Comparison of ENCODE assay signal across 1 cellular context in genomic region chr1:231431665-231432415, GRCh38.
A peak's percentile ranks its signal among the peaks of the same experiment; 100 is the strongest.
TF ChIP-seq lines count a peak whose summit lies in the region.

No MANE protein-coding gene starts in this region.

TF ChIP-seq in HepG2, 621 proteins besides CTCF, POLR2A, EP300 and RAD21 (continued from another document and continues in another):
- TF ChIP-seq, protein P1, sequence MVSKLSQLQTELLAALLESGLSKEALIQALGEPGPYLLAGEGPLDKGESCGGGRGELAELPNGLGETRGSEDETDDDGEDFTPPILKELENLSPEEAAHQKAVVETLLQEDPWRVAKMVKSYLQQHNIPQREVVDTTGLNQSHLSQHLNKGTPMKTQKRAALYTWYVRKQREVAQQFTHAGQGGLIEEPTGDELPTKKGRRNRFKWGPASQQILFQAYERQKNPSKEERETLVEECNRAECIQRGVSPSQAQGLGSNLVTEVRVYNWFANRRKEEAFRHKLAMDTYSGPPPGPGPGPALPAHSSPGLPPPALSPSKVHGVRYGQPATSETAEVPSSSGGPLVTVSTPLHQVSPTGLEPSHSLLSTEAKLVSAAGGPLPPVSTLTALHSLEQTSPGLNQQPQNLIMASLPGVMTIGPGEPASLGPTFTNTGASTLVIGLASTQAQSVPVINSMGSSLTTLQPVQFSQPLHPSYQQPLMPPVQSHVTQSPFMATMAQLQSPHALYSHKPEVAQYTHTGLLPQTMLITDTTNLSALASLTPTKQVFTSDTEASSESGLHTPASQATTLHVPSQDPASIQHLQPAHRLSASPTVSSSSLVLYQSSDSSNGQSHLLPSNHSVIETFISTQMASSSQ (IDR thresholded peaks at IDR 0.05; ENCODE audit: low read depth) = no peak
- TF ChIP-seq, protein P1 (CRISPR knock-in tag; IDR thresholded peaks at IDR 0.05; ENCODE audit: borderline replicate concordance) = no peak
- TF ChIP-seq PHF5A (CRISPR knock-in tag; IDR thresholded peaks at IDR 0.05; ENCODE audit: low read depth, unreplicated experiment) (no peak), FOXA1 (IDR thresholded peaks at IDR 0.05) (no peak), FOXA1 (CRISPR knock-in tag; IDR thresholded peaks at IDR 0.05) (0 out of 2 replicates have a peak, but pooled peaks have one; percentile 16), ZNF121 (CRISPR knock-in tag; IDR thresholded peaks at IDR 0.05) (no peak), CAMTA2 (CRISPR knock-in tag; IDR thresholded peaks at IDR 0.05; ENCODE audit: borderline replicate concordance) (no peak), ZNF572 (CRISPR knock-in tag; IDR thresholded peaks at IDR 0.05) (no peak), ZNF589 (CRISPR knock-in tag; conservative IDR thresholded peaks at IDR 0.05) (no peak), GABPB1 (CRISPR knock-in tag; IDR thresholded peaks at IDR 0.05) (no peak), ZBTB20 (CRISPR knock-in tag; IDR thresholded peaks at IDR 0.05; ENCODE audit: borderline replicate concordance, low read depth) (no peak), IRX3 (CRISPR knock-in tag; IDR thresholded peaks at IDR 0.05; ENCODE audit: borderline replicate concordance, low read depth) (no peak), ZNF180 (CRISPR knock-in tag; IDR thresholded peaks at IDR 0.05; ENCODE audit: borderline replicate concordance, low read depth) (no peak), ZC3H4 (CRISPR knock-in tag; IDR thresholded peaks at IDR 0.05; ENCODE audit: borderline replicate concordance) (no peak), POLR2AphosphoS5 (IDR thresholded peaks at IDR 0.05; ENCODE audit: low read depth, low read length) (no peak), ZSCAN30 (CRISPR knock-in tag; IDR thresholded peaks at IDR 0.05) (no peak), NFATC3 (CRISPR knock-in tag; IDR thresholded peaks at IDR 0.05) (no peak), ZBTB8A (CRISPR knock-in tag; IDR thresholded peaks at IDR 0.05; ENCODE audit: borderline replicate concordance, low read depth) (no peak), MIXL1 (CRISPR knock-in tag; IDR thresholded peaks at IDR 0.05) (0 out of 2 replicates have a peak, but pooled peaks have one; percentile 5), MED13 (CRISPR knock-in tag; IDR thresholded peaks at IDR 0.05) (no peak), ZSCAN12 (CRISPR knock-in tag; IDR thresholded peaks at IDR 0.05) (no peak), SMAD3 (CRISPR knock-in tag; IDR thresholded peaks at IDR 0.05) (no peak), BORCS8-MEF2B (CRISPR knock-in tag; IDR thresholded peaks at IDR 0.05) (no peak), ZNF333 (CRISPR knock-in tag; IDR thresholded peaks at IDR 0.05; ENCODE audit: borderline replicate concordance) (no peak), MBD4 (IDR thresholded peaks at IDR 0.05; ENCODE audit: borderline replicate concordance, low read length) (no peak), NFE2 (CRISPR knock-in tag; IDR thresholded peaks at IDR 0.05) (no peak), KDM1A (CRISPR knock-in tag; IDR thresholded peaks at IDR 0.05) (no peak), PLRG1 (conservative IDR thresholded peaks at IDR 0.05) (no peak), FOXJ3 (CRISPR knock-in tag; IDR thresholded peaks at IDR 0.05; ENCODE audit: borderline replicate concordance) (no peak), ZNF619 (CRISPR knock-in tag; IDR thresholded peaks at IDR 0.05) (no peak), ZNF749 (CRISPR knock-in tag; IDR thresholded peaks at IDR 0.05; ENCODE audit: borderline replicate concordance) (no peak), EEA1 (CRISPR knock-in tag; IDR thresholded peaks at IDR 0.05; ENCODE audit: borderline replicate concordance) (no peak), NFE2L2 (IDR thresholded peaks at IDR 0.05; ENCODE audit: low read length) (no peak), ZNF770 (CRISPR knock-in tag; IDR thresholded peaks at IDR 0.05) (no peak), SOX5 (CRISPR knock-in tag; IDR thresholded peaks at IDR 0.05; ENCODE audit: borderline replicate concordance) (no peak)
- TF ChIP-seq, protein P2, sequence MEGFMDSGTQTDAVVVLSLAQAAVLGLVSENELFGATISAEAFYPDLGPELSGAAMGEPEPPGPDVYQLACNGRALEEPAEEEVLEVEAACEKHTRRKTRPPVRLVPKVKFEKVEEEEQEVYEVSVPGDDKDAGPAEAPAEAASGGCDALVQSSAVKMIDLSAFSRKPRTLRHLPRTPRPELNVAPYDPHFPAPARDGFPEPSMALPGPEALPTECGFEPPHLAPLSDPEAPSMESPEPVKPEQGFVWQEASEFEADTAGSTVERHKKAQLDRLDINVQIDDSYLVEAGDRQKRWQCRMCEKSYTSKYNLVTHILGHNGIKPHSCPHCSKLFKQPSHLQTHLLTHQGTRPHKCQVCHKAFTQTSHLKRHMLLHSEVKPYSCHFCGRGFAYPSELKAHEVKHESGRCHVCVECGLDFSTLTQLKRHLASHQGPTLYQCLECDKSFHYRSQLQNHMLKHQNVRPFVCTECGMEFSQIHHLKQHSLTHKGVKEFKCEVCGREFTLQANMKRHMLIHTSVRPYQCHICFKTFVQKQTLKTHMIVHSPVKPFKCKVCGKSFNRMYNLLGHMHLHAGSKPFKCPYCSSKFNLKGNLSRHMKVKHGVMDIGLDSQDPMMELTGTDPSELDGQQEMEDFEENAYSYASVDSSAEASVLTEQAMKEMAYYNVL (CRISPR knock-in tag; IDR thresholded peaks at IDR 0.05; ENCODE audit: borderline replicate concordance) = no peak
- TF ChIP-seq, protein P3, sequence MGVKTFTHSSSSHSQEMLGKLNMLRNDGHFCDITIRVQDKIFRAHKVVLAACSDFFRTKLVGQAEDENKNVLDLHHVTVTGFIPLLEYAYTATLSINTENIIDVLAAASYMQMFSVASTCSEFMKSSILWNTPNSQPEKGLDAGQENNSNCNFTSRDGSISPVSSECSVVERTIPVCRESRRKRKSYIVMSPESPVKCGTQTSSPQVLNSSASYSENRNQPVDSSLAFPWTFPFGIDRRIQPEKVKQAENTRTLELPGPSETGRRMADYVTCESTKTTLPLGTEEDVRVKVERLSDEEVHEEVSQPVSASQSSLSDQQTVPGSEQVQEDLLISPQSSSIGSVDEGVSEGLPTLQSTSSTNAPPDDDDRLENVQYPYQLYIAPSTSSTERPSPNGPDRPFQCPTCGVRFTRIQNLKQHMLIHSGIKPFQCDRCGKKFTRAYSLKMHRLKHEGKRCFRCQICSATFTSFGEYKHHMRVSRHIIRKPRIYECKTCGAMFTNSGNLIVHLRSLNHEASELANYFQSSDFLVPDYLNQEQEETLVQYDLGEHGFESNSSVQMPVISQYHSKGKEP (CRISPR knock-in tag; IDR thresholded peaks at IDR 0.05) = no peak
- TF ChIP-seq, protein P4, sequence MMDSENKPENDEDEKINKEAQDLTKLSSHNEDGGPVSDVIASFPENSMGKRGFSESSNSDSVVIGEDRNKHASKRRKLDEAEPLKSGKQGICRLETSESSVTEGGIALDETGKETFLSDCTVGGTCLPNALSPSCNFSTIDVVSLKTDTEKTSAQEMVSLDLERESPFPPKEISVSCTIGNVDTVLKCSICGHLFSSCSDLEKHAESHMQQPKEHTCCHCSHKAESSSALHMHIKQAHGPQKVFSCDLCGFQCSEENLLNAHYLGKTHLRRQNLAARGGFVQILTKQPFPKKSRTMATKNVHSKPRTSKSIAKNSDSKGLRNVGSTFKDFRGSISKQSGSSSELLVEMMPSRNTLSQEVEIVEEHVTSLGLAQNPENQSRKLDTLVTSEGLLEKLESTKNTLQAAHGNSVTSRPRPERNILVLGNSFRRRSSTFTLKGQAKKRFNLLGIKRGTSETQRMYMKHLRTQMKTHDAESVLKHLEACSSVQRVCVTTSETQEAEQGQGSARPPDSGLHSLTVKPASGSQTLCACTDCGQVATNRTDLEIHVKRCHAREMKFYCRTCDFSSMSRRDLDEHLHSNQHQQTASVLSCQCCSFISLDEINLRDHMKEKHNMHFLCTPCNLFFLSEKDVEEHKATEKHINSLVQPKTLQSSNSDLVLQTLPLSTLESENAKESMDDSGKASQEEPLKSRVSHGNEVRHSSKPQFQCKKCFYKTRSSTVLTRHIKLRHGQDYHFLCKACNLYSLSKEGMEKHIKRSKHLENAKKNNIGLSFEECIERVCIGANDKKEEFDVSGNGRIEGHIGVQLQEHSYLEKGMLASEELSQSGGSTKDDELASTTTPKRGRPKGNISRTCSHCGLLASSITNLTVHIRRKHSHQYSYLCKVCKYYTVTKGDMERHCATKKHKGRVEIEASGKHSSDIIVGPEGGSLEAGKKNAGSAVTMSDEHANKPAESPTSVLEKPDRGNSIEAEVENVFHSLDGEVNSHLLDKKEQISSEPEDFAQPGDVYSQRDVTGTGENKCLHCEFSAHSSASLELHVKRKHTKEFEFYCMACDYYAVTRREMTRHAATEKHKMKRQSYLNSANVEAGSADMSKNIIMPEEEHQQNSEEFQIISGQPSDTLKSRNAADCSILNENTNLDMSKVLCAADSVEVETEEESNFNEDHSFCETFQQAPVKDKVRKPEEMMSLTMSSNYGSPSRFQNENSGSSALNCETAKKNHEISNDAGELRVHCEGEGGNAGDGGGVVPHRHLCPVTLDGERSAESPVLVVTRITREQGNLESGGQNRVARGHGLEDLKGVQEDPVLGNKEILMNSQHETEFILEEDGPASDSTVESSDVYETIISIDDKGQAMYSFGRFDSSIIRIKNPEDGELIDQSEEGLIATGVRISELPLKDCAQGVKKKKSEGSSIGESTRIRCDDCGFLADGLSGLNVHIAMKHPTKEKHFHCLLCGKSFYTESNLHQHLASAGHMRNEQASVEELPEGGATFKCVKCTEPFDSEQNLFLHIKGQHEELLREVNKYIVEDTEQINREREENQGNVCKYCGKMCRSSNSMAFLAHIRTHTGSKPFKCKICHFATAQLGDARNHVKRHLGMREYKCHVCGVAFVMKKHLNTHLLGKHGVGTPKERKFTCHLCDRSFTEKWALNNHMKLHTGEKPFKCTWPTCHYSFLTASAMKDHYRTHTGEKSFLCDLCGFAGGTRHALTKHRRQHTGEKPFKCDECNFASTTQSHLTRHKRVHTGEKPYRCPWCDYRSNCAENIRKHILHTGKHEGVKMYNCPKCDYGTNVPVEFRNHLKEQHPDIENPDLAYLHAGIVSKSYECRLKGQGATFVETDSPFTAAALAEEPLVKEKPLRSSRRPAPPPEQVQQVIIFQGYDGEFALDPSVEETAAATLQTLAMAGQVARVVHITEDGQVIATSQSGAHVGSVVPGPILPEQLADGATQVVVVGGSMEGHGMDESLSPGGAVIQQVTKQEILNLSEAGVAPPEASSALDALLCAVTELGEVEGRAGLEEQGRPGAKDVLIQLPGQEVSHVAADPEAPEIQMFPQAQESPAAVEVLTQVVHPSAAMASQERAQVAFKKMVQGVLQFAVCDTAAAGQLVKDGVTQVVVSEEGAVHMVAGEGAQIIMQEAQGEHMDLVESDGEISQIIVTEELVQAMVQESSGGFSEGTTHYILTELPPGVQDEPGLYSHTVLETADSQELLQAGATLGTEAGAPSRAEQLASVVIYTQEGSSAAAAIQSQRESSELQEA (CRISPR knock-in tag; IDR thresholded peaks at IDR 0.05; ENCODE audit: not compliant biosample characterization) = no peak
- TF ChIP-seq, protein P5, sequence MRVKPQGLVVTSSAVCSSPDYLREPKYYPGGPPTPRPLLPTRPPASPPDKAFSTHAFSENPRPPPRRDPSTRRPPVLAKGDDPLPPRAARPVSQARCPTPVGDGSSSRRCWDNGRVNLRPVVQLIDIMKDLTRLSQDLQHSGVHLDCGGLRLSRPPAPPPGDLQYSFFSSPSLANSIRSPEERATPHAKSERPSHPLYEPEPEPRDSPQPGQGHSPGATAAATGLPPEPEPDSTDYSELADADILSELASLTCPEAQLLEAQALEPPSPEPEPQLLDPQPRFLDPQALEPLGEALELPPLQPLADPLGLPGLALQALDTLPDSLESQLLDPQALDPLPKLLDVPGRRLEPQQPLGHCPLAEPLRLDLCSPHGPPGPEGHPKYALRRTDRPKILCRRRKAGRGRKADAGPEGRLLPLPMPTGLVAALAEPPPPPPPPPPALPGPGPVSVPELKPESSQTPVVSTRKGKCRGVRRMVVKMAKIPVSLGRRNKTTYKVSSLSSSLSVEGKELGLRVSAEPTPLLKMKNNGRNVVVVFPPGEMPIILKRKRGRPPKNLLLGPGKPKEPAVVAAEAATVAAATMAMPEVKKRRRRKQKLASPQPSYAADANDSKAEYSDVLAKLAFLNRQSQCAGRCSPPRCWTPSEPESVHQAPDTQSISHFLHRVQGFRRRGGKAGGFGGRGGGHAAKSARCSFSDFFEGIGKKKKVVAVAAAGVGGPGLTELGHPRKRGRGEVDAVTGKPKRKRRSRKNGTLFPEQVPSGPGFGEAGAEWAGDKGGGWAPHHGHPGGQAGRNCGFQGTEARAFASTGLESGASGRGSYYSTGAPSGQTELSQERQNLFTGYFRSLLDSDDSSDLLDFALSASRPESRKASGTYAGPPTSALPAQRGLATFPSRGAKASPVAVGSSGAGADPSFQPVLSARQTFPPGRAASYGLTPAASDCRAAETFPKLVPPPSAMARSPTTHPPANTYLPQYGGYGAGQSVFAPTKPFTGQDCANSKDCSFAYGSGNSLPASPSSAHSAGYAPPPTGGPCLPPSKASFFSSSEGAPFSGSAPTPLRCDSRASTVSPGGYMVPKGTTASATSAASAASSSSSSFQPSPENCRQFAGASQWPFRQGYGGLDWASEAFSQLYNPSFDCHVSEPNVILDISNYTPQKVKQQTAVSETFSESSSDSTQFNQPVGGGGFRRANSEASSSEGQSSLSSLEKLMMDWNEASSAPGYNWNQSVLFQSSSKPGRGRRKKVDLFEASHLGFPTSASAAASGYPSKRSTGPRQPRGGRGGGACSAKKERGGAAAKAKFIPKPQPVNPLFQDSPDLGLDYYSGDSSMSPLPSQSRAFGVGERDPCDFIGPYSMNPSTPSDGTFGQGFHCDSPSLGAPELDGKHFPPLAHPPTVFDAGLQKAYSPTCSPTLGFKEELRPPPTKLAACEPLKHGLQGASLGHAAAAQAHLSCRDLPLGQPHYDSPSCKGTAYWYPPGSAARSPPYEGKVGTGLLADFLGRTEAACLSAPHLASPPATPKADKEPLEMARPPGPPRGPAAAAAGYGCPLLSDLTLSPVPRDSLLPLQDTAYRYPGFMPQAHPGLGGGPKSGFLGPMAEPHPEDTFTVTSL (CRISPR knock-in tag; IDR thresholded peaks at IDR 0.05; ENCODE audit: borderline replicate concordance) = no peak
